ENCODE assay signal across 38 cellular contexts in genomic region chr19:2837430-2837829, GRCh38. TPM values are rescaled to one million over a fixed set of nuclear protein-coding genes. Genes with fewer than 3 reads are reported as not detected.
"Had no signal": no experiment of that assay in that cellular context is flagged by ENCODE, and none has a peak within 500 bp of the region (broad histone marks: within the 10 kb centered on the region; RNA-seq: fewer than 3 reads in every experiment).

No MANE protein-coding gene starts in this region.

- H3K4me1 ChIP-seq: breast epithelium had no signal

- DNase-seq: activated effector memory CD4-positive, alpha-beta T cell treated with anti-CD3 and anti-CD28 coated beads, Interleukin-2, amount 50 U/mL, for 16 hours; activated effector memory CD4-positive, alpha-beta T cell treated with Interleukin-2 at 50 U/mL for 16 hours; activated gamma-delta T cell; activated gamma-delta T cell treated with Interleukin-2 at 50 U/mL for 16 hours; activated naive CD4-positive, alpha-beta T cell; activated naive CD4-positive, alpha-beta T cell treated with anti-CD3 and anti-CD28 coated beads for 36 hours; activated naive CD4-positive, alpha-beta T cell treated with anti-CD3 and anti-CD28 coated beads, Interleukin-2, amount 10 ng/mL, durations not matched to agents 7 days and 5 days; activated naive CD4-positive, alpha-beta T cell treated with anti-CD3 and anti-CD28 coated beads, Interleukin-2, amount 50 U/mL, for 16 hours; activated naive CD4-positive, alpha-beta T cell treated with Interleukin-2 at 50 U/mL for 16 hours; activated naive CD8-positive, alpha-beta T cell treated with anti-CD3 and anti-CD28 coated beads for 36 hours; activated naive CD8-positive, alpha-beta T cell treated with anti-CD3 and anti-CD28 coated beads, Interleukin-2, amount 10 ng/mL, durations not matched to agents 7 days and 5 days; activated naive CD8-positive, alpha-beta T cell treated with anti-CD3 and anti-CD28 coated beads, Interleukin-2, amount 50 U/mL, for 24 hours; activated T-cell treated with anti-CD3 and anti-CD28 coated beads, Interleukin-2, amount 50 U/mL, for 1 hour; activated T-cell treated with anti-CD3 and anti-CD28 coated beads, Interleukin-2, amount 50 U/mL, for 24 hours; activated T-cell treated with anti-CD3 and anti-CD28 coated beads, Interleukin-2, amount 50 U/mL, for 4 hours; activated T-cell treated with anti-CD3 and anti-CD28 coated beads, Interleukin-2, amount 50 U/mL, for 48 hours; activated T-cell treated with anti-CD3 and anti-CD28 coated beads, Interleukin-2, amount 50 U/mL, for 72 hours; adrenal gland; amniotic stem cell; amygdala; anterior cingulate cortex; aorta; body of pancreas; brain microvascular endothelial cell; caudate nucleus; central memory CD4-positive, alpha-beta T cell; cerebellar nuclear complex had no signal

- FAIRE-seq: astrocyte, bronchial epithelial cell had no signal

- H3K4me3 ChIP-seq: adrenal gland, ascending aorta, body of pancreas, breast epithelium, cardiac muscle cell had no signal

- H3K36me3 ChIP-seq: brain microvascular endothelial cell had no signal

- ATAC-seq: activated naive CD4-positive, alpha-beta T cell treated with anti-CD3 and anti-CD28 coated beads, Interleukin-2, amount 50 U/mL, for 72 hours; activated naive CD8-positive, alpha-beta T cell treated with anti-CD3 and anti-CD28 coated beads, Interleukin-2, amount 50 U/mL, for 24 hours; activated T-cell treated with anti-CD3 and anti-CD28 coated beads, Interleukin-2, amount 50 U/mL, for 4 hours; activated T-cell treated with anti-CD3 and anti-CD28 coated beads, Interleukin-2, amount 50 U/mL, for 72 hours; activated T-helper 17 cell treated with anti-CD3 and anti-CD28 coated beads, Interleukin-2, amount 50 U/mL, for 72 hours; body of pancreas had no signal

- H3K27me3 ChIP-seq: adrenal gland, ascending aorta, body of pancreas, brain microvascular endothelial cell, breast epithelium, cardiac muscle cell had no signal

- H3K27ac ChIP-seq: adrenal gland, ascending aorta, body of pancreas, brain microvascular endothelial cell, breast epithelium, cardiac muscle cell had no signal

RNA-seq across cellular contexts. Expression of gene ZNF556, which starts 29.7 kb away (rescaled TPM):
- total RNA-seq: activated naive CD4-positive, alpha-beta T cell treated with anti-CD3 and anti-CD28 coated beads for 36 hours; activated naive CD8-positive, alpha-beta T cell treated with anti-CD3 and anti-CD28 coated beads for 36 hours; activated naive CD8-positive, alpha-beta T cell treated with anti-CD3 and anti-CD28 coated beads, Interleukin-2, amount 10 ng/mL, durations not matched to agents 7 days and 5 days; activated T-cell treated with anti-CD3 and anti-CD28 coated beads, Interleukin-2, amount 50 U/mL, for 4 hours; activated T-helper 1 cell treated with anti-CD3 and anti-CD28 coated beads, Interleukin-12 subunit alpha, Interleukin-12 subunit beta, Interleukin-2, Interleukin-4 antibody, amounts not matched to agents 30 ng/mL and 10 ng/mL and 1 ng/mL, durations not matched to agents 14 hours and 24 hours and 36 hours; activated T-helper 2 cell treated with anti-CD3 and anti-CD28 coated beads, Interferon-gamma antibody, Interleukin-2, Interleukin-4, amounts not matched to agents 10 μg/mL and 5 μg/mL and 100 μg/mL, durations not matched to agents 14 hours and 24 hours and 36 hours; ascending aorta; astrocyte; body of pancreas; cardiac septum; chondrocyte had no signal
- polyA plus RNA-seq: aorta had no signal
